In the genomic region with DNA sequence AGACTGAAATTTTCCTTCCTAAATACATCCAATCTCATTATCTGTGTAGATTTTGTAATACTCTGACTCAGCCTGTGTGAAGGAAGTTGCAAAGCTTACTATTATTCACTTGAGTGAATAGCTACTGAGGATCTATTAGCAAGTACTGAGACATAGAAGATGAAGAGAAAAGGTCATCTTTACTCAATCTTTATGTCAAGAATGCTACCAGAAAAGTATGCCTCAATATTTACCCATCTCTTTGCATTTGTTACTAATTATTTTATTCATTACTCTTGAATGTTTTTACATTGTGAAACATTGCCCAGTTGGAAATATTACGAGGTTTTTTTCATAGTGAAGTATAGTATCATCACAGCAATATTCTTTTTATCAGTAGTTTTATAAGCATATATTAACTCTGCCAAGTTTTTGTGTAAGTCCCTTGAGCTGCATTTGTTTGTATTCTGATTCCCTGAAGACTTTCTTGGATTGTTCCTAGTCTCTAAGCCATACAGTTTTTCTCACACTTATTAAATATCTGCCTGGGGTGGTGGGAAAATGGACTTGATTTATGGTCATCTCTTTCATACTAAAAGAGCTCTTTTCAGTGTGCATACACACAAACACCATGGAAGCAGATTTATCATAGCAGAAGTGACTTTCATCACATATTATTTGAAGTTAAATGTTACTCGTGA, we compare ENCODE assay signal across 12 cellular contexts.
DNase-seq lines count a peak whose midpoint lies in the region; ATAC-seq and TF ChIP-seq lines count a peak whose summit lies in the region.
"Had no signal": no experiment of that assay in that cellular context is flagged by ENCODE, and none has a peak within 500 bp of the region (broad histone marks: within the 10 kb centered on the region; RNA-seq: fewer than 3 reads in every experiment).

No MANE protein-coding gene starts in this region.

- H3K36me3 ChIP-seq in PC-9 (ENCODE audit: low read depth) (no peaks in the 10 kb centered on the region), smooth muscle cell (ENCODE audit: low read depth) (no peaks in the 10 kb centered on the region)
- H3K36me3 ChIP-seq: right lobe of liver had no signal

- DNase-seq in GM04503 (ENCODE audit: low read depth): peak; percentile 60
- peak in 1 of 2 experiments; percentile 95 for DNase-seq in PC-9
- DNase-seq in epithelial cell of prostate (ENCODE audit: low read depth, low spot score): peak; percentile 44
- no peak for DNase-seq in smooth muscle cell (lab: John Stamatoyannopoulos, UW; ENCODE audit: unreplicated experiment)
- DNase-seq in activated CD4-positive, alpha-beta T cell treated with anti-CD3 and anti-CD28 coated beads, Interleukin-2, amount 10 ng/mL, durations not matched to agents 7 days and 5 days: no peak
- DNase-seq in amygdala (lab: John Stamatoyannopoulos, UW): no peak
- DNase-seq: activated CD4-positive, CD25-positive, alpha-beta regulatory T cell; DMS79; right lobe of liver had no signal

- 0 out of 2 replicates have a peak, but pooled peaks cover 5% of the 10 kb centered on the region for H3K9me2 ChIP-seq in PC-9 (ENCODE audit: insufficient read depth)

- no peak for TF ChIP-seq CTCF in PC-9 (conservative IDR thresholded peaks at IDR 0.05)
- no peak for TF ChIP-seq CTCF in smooth muscle cell (IDR thresholded peaks at IDR 0.05; ENCODE audit: borderline replicate concordance, insufficient read depth, poor library complexity, severe bottlenecking)

- no peak overlapping the region for H2AFZ ChIP-seq in PC-9
- no peak overlapping the region for H2AFZ ChIP-seq in smooth muscle cell (ENCODE audit: low read depth)

- H3K9me3 ChIP-seq in PC-9 (ENCODE audit: insufficient read depth, low read depth) (no peaks in the 10 kb centered on the region), smooth muscle cell (replicated peaks; ENCODE audit: low read depth) (no peaks in the 10 kb centered on the region)
- H3K9me3 ChIP-seq: right lobe of liver had no signal

- H3K4me1 ChIP-seq in PC-9 (replicated peaks; ENCODE audit: insufficient read depth) (peaks cover 43% of the 10 kb centered on the region), smooth muscle cell (ENCODE audit: low read depth) (peaks cover 24% of the 10 kb centered on the region)
- H3K4me1 ChIP-seq: right lobe of liver had no signal

- intact Hi-C loops in PC-9 (cut with micrococcal nuclease; ENCODE audit: unreplicated experiment): no loop called here

- H3K9me3 Mint-ChIP-seq in activated CD4-positive, alpha-beta T cell treated with anti-CD3 and anti-CD28 coated beads, Interleukin-2, amount 10 ng/mL, durations not matched to agents 7 days and 5 days: no peaks in the 10 kb centered on the region
- H3K9me3 Mint-ChIP-seq: activated T-helper 17 cell treated with anti-CD3 and anti-CD28 coated beads, Interleukin-2, amount 50 U/mL, for 72 hours; dendritic cell treated with granulocyte-macrophage colony-stimulating factor and Interleukin-4, amounts not matched to agents 40 ng/mL and 50 ng/mL, for 4 days had no signal

- no peak overlapping the region for H3K9ac ChIP-seq in smooth muscle cell (ENCODE audit: low read depth)

- peaks cover 15% of the 10 kb centered on the region for H3K4me1 Mint-ChIP-seq in activated CD4-positive, alpha-beta T cell treated with anti-CD3 and anti-CD28 coated beads, Interleukin-2, amount 10 ng/mL, durations not matched to agents 7 days and 5 days

- H3K27ac ChIP-seq in PC-9 (peak overlapping the region; percentile 44), epithelial cell of prostate (peak overlapping the region; percentile 65), smooth muscle cell (ENCODE audit: low read depth) (peak overlapping the region; percentile 5)
- H3K27ac ChIP-seq: right lobe of liver had no signal

- CTCF ChIA-PET in PC-9 (lab: Charles Lee): no interaction called here
- CTCF ChIA-PET in activated CD4-positive, alpha-beta T cell treated with anti-CD3 and anti-CD28 coated beads, Interleukin-2, amount 10 ng/mL, durations not matched to agents 7 days and 5 days (lab: Charles Lee): no interaction called here

- ATAC-seq in GM19035 (IDR thresholded peaks at IDR 0.05; ENCODE audit: unreplicated experiment): no peak
- ATAC-seq: activated T-helper 17 cell treated with anti-CD3 and anti-CD28 coated beads, Interleukin-2, amount 50 U/mL, for 72 hours had no signal

- H4K20me1 ChIP-seq in PC-9 (ENCODE audit: insufficient read depth) (no peaks in the 10 kb centered on the region), smooth muscle cell (ENCODE audit: low read depth) (peaks cover 30% of the 10 kb centered on the region)

- H3K27ac Mint-ChIP-seq in activated CD4-positive, alpha-beta T cell treated with anti-CD3 and anti-CD28 coated beads, Interleukin-2, amount 10 ng/mL, durations not matched to agents 7 days and 5 days: no peak overlapping the region
- H3K27ac Mint-ChIP-seq: activated T-helper 17 cell treated with anti-CD3 and anti-CD28 coated beads, Interleukin-2, amount 50 U/mL, for 72 hours; dendritic cell treated with granulocyte-macrophage colony-stimulating factor and Interleukin-4, amounts not matched to agents 40 ng/mL and 50 ng/mL, for 4 days had no signal

- BruUV-seq in PC-9 (replicated peaks; lab: Mats Ljungman, UMichigan): no TSS peak

- H3F3A ChIP-seq in PC-9 (ENCODE audit: insufficient read depth, low read depth) (peaks cover 21% of the 10 kb centered on the region), smooth muscle cell (ENCODE audit: low read depth) (peaks cover 12% of the 10 kb centered on the region)

- no peak overlapping the region for H3K4me3 Mint-ChIP-seq in activated CD4-positive, alpha-beta T cell treated with anti-CD3 and anti-CD28 coated beads, Interleukin-2, amount 10 ng/mL, durations not matched to agents 7 days and 5 days
- H3K4me3 Mint-ChIP-seq: activated T-helper 17 cell treated with anti-CD3 and anti-CD28 coated beads, Interleukin-2, amount 50 U/mL, for 72 hours; dendritic cell treated with granulocyte-macrophage colony-stimulating factor and Interleukin-4, amounts not matched to agents 40 ng/mL and 50 ng/mL, for 4 days had no signal

- H3K79me2 ChIP-seq in PC-9 (ENCODE audit: low read depth): peaks cover 22% of the 10 kb centered on the region; the same call in 1 of the 2 replicates
- H3K79me2 ChIP-seq in smooth muscle cell (ENCODE audit: low read depth): peaks cover 12% of the 10 kb centered on the region

- H3K4me3 ChIP-seq in PC-9 (no peak overlapping the region), smooth muscle cell (no peak overlapping the region)
- H3K4me3 ChIP-seq: right lobe of liver had no signal

- H3K36me3 Mint-ChIP-seq in activated CD4-positive, alpha-beta T cell treated with anti-CD3 and anti-CD28 coated beads, Interleukin-2, amount 10 ng/mL, durations not matched to agents 7 days and 5 days (ENCODE audit: low read depth): no peaks in the 10 kb centered on the region

- peak overlapping the region; percentile 43 for H3K4me2 ChIP-seq in PC-9
- H3K4me2 ChIP-seq in smooth muscle cell: peak overlapping the region; percentile 2

- POLR2A ChIA-PET in PC-9 (lab: Charles Lee; ENCODE audit: unreplicated experiment): interaction anchor here (0.5 to 0.6 kb wide), 2 partner anchors 114 to 1630 kb away, joined by 3 to 4 read pairs; no protein-coding TSS in a partner anchor
- POLR2A ChIA-PET in activated CD4-positive, alpha-beta T cell treated with anti-CD3 and anti-CD28 coated beads, Interleukin-2, amount 10 ng/mL, durations not matched to agents 7 days and 5 days (lab: Charles Lee): no interaction called here

- 79% methylated on average over 2 of the region's 2 CpGs for WGBS in smooth muscle cell (ENCODE audit: low lambda C conversion rate)

- H3K27me3 Mint-ChIP-seq in activated CD4-positive, alpha-beta T cell treated with anti-CD3 and anti-CD28 coated beads, Interleukin-2, amount 10 ng/mL, durations not matched to agents 7 days and 5 days: no peaks in the 10 kb centered on the region
- H3K27me3 Mint-ChIP-seq: activated T-helper 17 cell treated with anti-CD3 and anti-CD28 coated beads, Interleukin-2, amount 50 U/mL, for 72 hours had no signal

- H3K27me3 ChIP-seq in PC-9 (ENCODE audit: insufficient read depth, low read depth) (no peaks in the 10 kb centered on the region), smooth muscle cell (ENCODE audit: low read depth) (no peaks in the 10 kb centered on the region)
- H3K27me3 ChIP-seq: right lobe of liver had no signal

Comparison
In these comparisons a context has a peak if more than half of its experiments do, and no peak if none do; other contexts are left out.
1. DNase-seq: peak in GM04503 (single experiment) and epithelial cell of prostate (single experiment); none in smooth muscle cell (single experiment), activated CD4-positive, alpha-beta T cell treated with anti-CD3 and anti-CD28 coated beads, Interleukin-2, amount 10 ng/mL, durations not matched to agents 7 days and 5 days (single experiment) and amygdala (0 of 56).
2. H3K27ac ChIP-seq: peak in every context shown above with its lines; median percentile 65 in epithelial cell of prostate; 44 in PC-9; 5 in smooth muscle cell.